11 cellular contexts compared by ENCODE assay signal in genomic region chr21:34130598-34130985, GRCh38. TPM values are rescaled to one million over a fixed set of nuclear protein-coding genes. Genes with fewer than 3 reads are reported as not detected.
DNase-seq lines count a peak whose midpoint lies in the region; ATAC-seq, FAIRE-seq and TF ChIP-seq lines count a peak whose summit lies in the region.
"Had no signal": no experiment of that assay in that cellular context is flagged by ENCODE, and none has a peak within 500 bp of the region (broad histone marks: within the 10 kb centered on the region; RNA-seq: fewer than 3 reads in every experiment).

No MANE protein-coding gene starts in this region.

- H3K27ac Mint-ChIP-seq in T-cell: peak overlapping the region; percentile 85 to 92

- H3K27me3 ChIP-seq in fibroblast of lung (ENCODE audit: control insufficient read depth, insufficient read depth, low read length) (no peaks in the 10 kb centered on the region), psoas muscle (ENCODE audit: insufficient read depth in 3 of 3, low read length in 2 of 3) (no peaks in the 10 kb centered on the region)
- H3K27me3 ChIP-seq: pancreas, SJCRH30 had no signal

- peak; percentile 27 for FAIRE-seq in GM12892 (lab: Jason Lieb, UNC)
- FAIRE-seq: pancreas had no signal

- TF ChIP-seq POLR2A in GM12892 (IDR thresholded peaks at IDR 0.05; ENCODE audit: low read depth, low read length): no peak

- H3K9me3 ChIP-seq in fibroblast of lung (ENCODE audit: control insufficient read depth, insufficient read depth, low read depth, low read length) (no peaks in the 10 kb centered on the region), psoas muscle (no peaks in the 10 kb centered on the region)
- H3K9me3 ChIP-seq: pancreas, SJCRH30 had no signal

- no peak overlapping the region for H2AFZ ChIP-seq in fibroblast of lung (ENCODE audit: low read length)

- H3K9me3 Mint-ChIP-seq in T-cell: no peaks in the 10 kb centered on the region

- H3K27ac ChIP-seq in fibroblast of lung (ENCODE audit: insufficient read depth, low read length) (no peak overlapping the region), psoas muscle (peak overlapping the region; percentile 85)
- H3K27ac ChIP-seq: pancreas, SJCRH30 had no signal

- no peak overlapping the region for H3K9ac ChIP-seq in fibroblast of lung (ENCODE audit: insufficient read depth, low read length)

- POLR2A ChIA-PET in T-cell (lab: Charles Lee): interaction anchor here (0.5 to 0.7 kb wide), 3 partner anchors 83 to 666 kb away, joined by 3 to 11 read pairs (median 6); no protein-coding TSS in a partner anchor

- CTCF ChIA-PET in T-cell (lab: Charles Lee): interaction anchor here in 1 of 2 donors (0.9 kb wide), 1 partner anchor 207 kb away, joined by 3 read pairs; no protein-coding TSS in a partner anchor

- peak overlapping the region in 2 of 3 donors; percentile 13 to 64 for H3K4me3 Mint-ChIP-seq in T-cell

- H3K79me2 ChIP-seq in fibroblast of lung (ENCODE audit: control insufficient read depth, insufficient read depth, low read length): peaks cover 44% of the 10 kb centered on the region

- H3K36me3 ChIP-seq in fibroblast of lung (ENCODE audit: control insufficient read depth, insufficient read depth, low read length) (peaks cover 2% of the 10 kb centered on the region), psoas muscle (ENCODE audit: insufficient read depth in 1 of 2, low read depth in 1 of 2) (peaks cover 0 to 13% of the 10 kb centered on the region in 2 donors)

- intact Hi-C loops in psoas muscle (cut with DNase I): loop anchor here in 1 of 2 donors (5.0 kb wide), 1 partner anchor 52 kb away; no protein-coding TSS in a partner anchor

- peak overlapping the region; percentile 63 for H3K4me2 ChIP-seq in fibroblast of lung (ENCODE audit: extremely low read depth, insufficient read depth, low read length)

- H4K20me1 ChIP-seq in fibroblast of lung (ENCODE audit: control insufficient read depth, extremely low read depth, insufficient read depth, low read length): no peaks in the 10 kb centered on the region

- no peak for ATAC-seq in T-cell (replicated peaks in 1 of 4)
- ATAC-seq in psoas muscle: no peak
- ATAC-seq in GM21619 (IDR thresholded peaks at IDR 0.05; ENCODE audit: unreplicated experiment): no peak

- peaks cover 64% of the 10 kb centered on the region for H3K36me3 Mint-ChIP-seq in T-cell

- WGBS in psoas muscle, 3 donors: 53 to 72% (median 53%) methylated on average over 3 of the region's 3 CpGs

- H3K4me3 ChIP-seq in fibroblast of lung (replicated peaks in 1 of 4; ENCODE audit: control extremely low read depth in 1 of 4, insufficient read depth in 1 of 4, low read depth in 3 of 4, low read length in 4 of 4) (no peak overlapping the region), psoas muscle (no peak overlapping the region)
- H3K4me3 ChIP-seq: pancreas, SJCRH30 had no signal

- no peaks in the 10 kb centered on the region for H3K27me3 Mint-ChIP-seq in T-cell

- peaks cover 86 to 90% (median 87%) of the 10 kb centered on the region in 3 donors for H3K4me1 Mint-ChIP-seq in T-cell

- H3K4me1 ChIP-seq in fibroblast of lung (ENCODE audit: control insufficient read depth, extremely low read depth, insufficient read depth, low read length) (peaks cover 21% of the 10 kb centered on the region), psoas muscle (peaks cover 69% of the 10 kb centered on the region)
- H3K4me1 ChIP-seq: SJCRH30 had no signal

- TF ChIP-seq CTCF in fibroblast of lung (conservative IDR thresholded peaks at IDR 0.05 in 1 of 2, IDR thresholded peaks at IDR 0.05 in 1 of 2; ENCODE audit: low read depth in 1 of 2, low read length in 2 of 2): no peak
- no peak for TF ChIP-seq CTCF in psoas muscle (IDR thresholded peaks at IDR 0.05)

- no peak for DNase-seq in GM12892 (ENCODE audit: insufficient read length)
- DNase-seq in T-cell: no peak
- no peak for DNase-seq in fibroblast of lung (ENCODE audit: low read depth in 2 of 2)
- no peak for DNase-seq in psoas muscle
- no peak for DNase-seq in DMS 273 treated with DMSO at 0.1 percent for 48 hours (lab: John Stamatoyannopoulos, UW)
- DNase-seq in mesenteric fat pad (ENCODE audit: low spot score): no peak
- no peak for DNase-seq in Ammon's horn (ENCODE audit: low spot score)
- DNase-seq: activated T-cell treated with anti-CD3 and anti-CD28 coated beads for 4 hours, pancreas, SJCRH30 had no signal

RNA-seq across cellular contexts. Expression of gene MRPS6, which starts 57.2 kb away (rescaled TPM):
- polyA plus RNA-seq in GM12892 (2012; ENCODE audit: missing spikeins): 86.3 TPM
- total RNA-seq in T-cell (10 to 100 TPM; 29.0 to 98.1 (median 75.0) TPM), fibroblast of lung (19.3 and 20.0 TPM in 2 replicates), psoas muscle (10 to 100 TPM; 38.8 to 92.9 (median 76.7) TPM), mesenteric fat pad (69.3 TPM)
- polyA plus RNA-seq in fibroblast of lung (45.6 and 58.7 TPM in 2 replicates), psoas muscle (100 to 1,000 TPM in 2 of 3 donors, 10 to 100 TPM in 1; 69.9 to 191 (median 116) TPM)
- 56.6 and 75.7 TPM in 2 replicates for polyA plus RNA-seq in fibroblast of lung (2012)
- polyA minus RNA-seq in fibroblast of lung (ENCODE audit: low replicate concordance): 3.8 and 6.4 TPM in 2 replicates

RNA-seq across cellular contexts. Expression of gene SLC5A3, which starts 57.2 kb away (rescaled TPM):
- polyA plus RNA-seq in GM12892 (2012; ENCODE audit: missing spikeins): 12.1 TPM
- 10 to 100 TPM in 4 of 5 donors, 1 to 10 TPM in 1; 7.6 to 38.5 (median 25.4) TPM for total RNA-seq in T-cell
- 28.6 and 35.7 TPM in 2 replicates for total RNA-seq in fibroblast of lung
- polyA plus RNA-seq in fibroblast of lung: 4.9 and 6.2 TPM in 2 replicates
- polyA plus RNA-seq in fibroblast of lung (2012): 3.6 and 5.2 TPM in 2 replicates
- 6.7 and 9.6 TPM in 2 replicates for polyA minus RNA-seq in fibroblast of lung (ENCODE audit: low replicate concordance)
- 10 to 100 TPM in 1 of 4 donors, 1 to 10 TPM in 3; 2.6 to 12.8 (median 6.7) TPM for total RNA-seq in psoas muscle
- polyA plus RNA-seq in psoas muscle: 10 to 100 TPM in 1 of 3 donors, 1 to 10 TPM in 1, under 1 TPM in 1; 0.70 to 17.2 (median 2.9) TPM
- total RNA-seq in mesenteric fat pad: 25.0 TPM
